In genomic region chr3:39021029-39021428, GRCh38 we compare ENCODE assay signal across 18 cellular contexts.
A peak's percentile ranks its signal among the peaks of the same experiment; 100 is the strongest.
DNase-seq lines count a peak whose midpoint lies in the region; ATAC-seq and TF ChIP-seq lines count a peak whose summit lies in the region.
"Had no signal": no experiment of that assay in that cellular context is flagged by ENCODE, and none has a peak within 500 bp of the region (broad histone marks: within the 10 kb centered on the region; RNA-seq: fewer than 3 reads in every experiment).

No MANE protein-coding gene starts in this region.

- H3K4me3 ChIP-seq in GM12865 (ENCODE audit: low read depth, low read length): no peak overlapping the region
- H3K4me3 ChIP-seq: dorsolateral prefrontal cortex, esophagus muscularis mucosa, SJSA1, thyroid gland had no signal

- ATAC-seq in GM19035 (IDR thresholded peaks at IDR 0.05; ENCODE audit: unreplicated experiment) (peak; percentile 55), HG02840 (IDR thresholded peaks at IDR 0.05; ENCODE audit: low FRiP score, unreplicated experiment) (peak; percentile 62), HG03571 (IDR thresholded peaks at IDR 0.05; ENCODE audit: unreplicated experiment) (peak; percentile 70)

- DNase-seq in GM12865 (ENCODE audit: low read depth) (peak; percentile 38), DMS79 (lab: John Stamatoyannopoulos, UW) (no peak), substantia nigra (lab: John Stamatoyannopoulos, UW) (no peak), Ammon's horn (ENCODE audit: low spot score) (no peak)
- no peak for DNase-seq in stimulated activated CD4-positive, alpha-beta T cell treated with anti-CD3 and anti-CD28 coated beads, Interleukin-4, amount 100 ng/mL, for 24 hours
- DNase-seq: CD4-positive, alpha-beta memory T cell; dorsolateral prefrontal cortex; glutamatergic neuron; immature natural killer cell; NCI-H1436; stimulated activated CD4-positive, alpha-beta T cell treated with anti-CD3 and anti-CD28 coated beads, Interleukin-4, amount 100 ng/mL, for 4 hours; stimulated activated CD8-positive, alpha-beta memory T cell treated with anti-CD3 and anti-CD28 coated beads, Interleukin-4, amount 100 ng/mL, for 48 hours; thyroid gland had no signal

- no peak overlapping the region for H3K27ac ChIP-seq in substantia nigra (ENCODE audit: low read depth, low read length, poor library complexity, severe bottlenecking)
- H3K27ac ChIP-seq: dorsolateral prefrontal cortex, esophagus muscularis mucosa, SJSA1, thyroid gland had no signal

- TF ChIP-seq CTCF in GM12865 (IDR thresholded peaks at IDR 0.05; ENCODE audit: insufficient read depth, low read depth, low read length, missing control alignments): no peak
